In genomic region chr1:192516776-192517297, GRCh38 we compare ENCODE assay signal across 9 cellular contexts. TPM values are rescaled to one million over a fixed set of nuclear protein-coding genes. Genes with fewer than 3 reads are reported as not detected.
A peak's percentile ranks its signal among the peaks of the same experiment; 100 is the strongest.
DNase-seq lines count a peak whose midpoint lies in the region; ATAC-seq lines count a peak whose summit lies in the region.
"Had no signal": no experiment of that assay in that cellular context is flagged by ENCODE, and none has a peak within 500 bp of the region (broad histone marks: within the 10 kb centered on the region; RNA-seq: fewer than 3 reads in every experiment).

No MANE protein-coding gene starts in this region.

- no peak overlapping the region for H3K9ac ChIP-seq in neuronal stem cell (ENCODE audit: low read depth, low read length, poor library complexity)

- no peaks in the 10 kb centered on the region for H3K27me3 ChIP-seq in neuronal stem cell (ENCODE audit: control insufficient read depth in 3 of 3, insufficient read depth in 3 of 3, low read depth in 1 of 3, low read length in 3 of 3)

- H2BK12ac ChIP-seq in neuronal stem cell (ENCODE audit: low read length): no peak overlapping the region

- no peak overlapping the region for H3K4me3 ChIP-seq in neuronal stem cell (ENCODE audit: low read length in 2 of 2)
- H3K4me3 ChIP-seq: A549 had no signal

- DNase-seq in activated CD4-positive, CD25-positive, alpha-beta regulatory T cell (lab: John Stamatoyannopoulos, UW): no peak
- DNase-seq in RPMI7951 (ENCODE audit: low read depth) (peak; percentile 97), neuronal stem cell (ENCODE audit: low spot score) (no peak), HuH-7 (ENCODE audit: low spot score) (no peak), NCI-H1105 (lab: John Stamatoyannopoulos, UW) (no peak)
- DNase-seq in activated naive CD8-positive, alpha-beta T cell treated with anti-CD3 and anti-CD28 coated beads for 36 hours: peak; percentile 58

- WGBS in neuronal stem cell (ENCODE audit: extremely low coverage in 2 of 2, insufficient read length in 2 of 2, insufficient replicate concordance in 1 of 2), 2 donors: no CpG with 5 or more reads among the region's 11 CpGs

- no peaks in the 10 kb centered on the region for H3K36me3 Mint-ChIP-seq in activated naive CD8-positive, alpha-beta T cell treated with anti-CD3 and anti-CD28 coated beads for 36 hours

- peak overlapping the region; percentile 92 for H3K27ac Mint-ChIP-seq in activated naive CD8-positive, alpha-beta T cell treated with anti-CD3 and anti-CD28 coated beads for 36 hours

- no peak overlapping the region for H2BK120ac ChIP-seq in neuronal stem cell (ENCODE audit: low read depth, low read length)

- H3K18ac ChIP-seq in neuronal stem cell (ENCODE audit: low read length): no peak overlapping the region

- no peak overlapping the region for H3K4me2 ChIP-seq in neuronal stem cell (ENCODE audit: insufficient read depth, low read length, poor library complexity, severe bottlenecking)
- H3K4me2 ChIP-seq: A549 had no signal

- H3K23ac ChIP-seq in neuronal stem cell (ENCODE audit: low read depth, low read length, poor library complexity): no peak overlapping the region

- no peak overlapping the region for H3K4ac ChIP-seq in neuronal stem cell (ENCODE audit: low read length)

- no peaks in the 10 kb centered on the region for H3K27me3 Mint-ChIP-seq in activated naive CD8-positive, alpha-beta T cell treated with anti-CD3 and anti-CD28 coated beads for 36 hours

- H2AK5ac ChIP-seq in neuronal stem cell (ENCODE audit: low read depth, low read length): no peak overlapping the region

- H3K4me1 Mint-ChIP-seq in activated naive CD8-positive, alpha-beta T cell treated with anti-CD3 and anti-CD28 coated beads for 36 hours: peaks cover 59% of the 10 kb centered on the region

- no peaks in the 10 kb centered on the region for H3K36me3 ChIP-seq in neuronal stem cell (replicated peaks in 1 of 2; ENCODE audit: control insufficient read depth in 2 of 2, insufficient read depth in 2 of 2, low read length in 2 of 2)

- peaks cover 2 to 4% of the 10 kb centered on the region in 2 donors for H3K4me1 ChIP-seq in neuronal stem cell (ENCODE audit: control insufficient read depth in 2 of 2, insufficient read depth in 1 of 2, low read depth in 1 of 2, low read length in 2 of 2)
- H3K4me1 ChIP-seq: A549 had no signal

- H2AFZ ChIP-seq in neuronal stem cell (ENCODE audit: low read length): peak overlapping the region; percentile 35

- H3K9me3 ChIP-seq in neuronal stem cell (replicated peaks in 1 of 2; ENCODE audit: control insufficient read depth in 2 of 2, insufficient read depth in 1 of 2, low read depth in 1 of 2, low read length in 2 of 2): no peaks in the 10 kb centered on the region
- H3K9me3 ChIP-seq: A549 had no signal

- H3K27ac ChIP-seq in neuronal stem cell (replicated peaks; ENCODE audit: low read length): no peak overlapping the region
- H3K27ac ChIP-seq: A549 had no signal

- peak; percentile 89 to 90 for ATAC-seq in activated CD4-positive, CD25-positive, alpha-beta regulatory T cell treated with anti-CD3 and anti-CD28 coated beads, Interleukin-2, amount 50 U/mL, for 24 hours
- ATAC-seq in HG03039 (IDR thresholded peaks at IDR 0.05; ENCODE audit: unreplicated experiment): peak; percentile 96
- ATAC-seq: A549 had no signal

- no peak overlapping the region for H4K91ac ChIP-seq in neuronal stem cell (ENCODE audit: low read depth, low read length, poor library complexity)

- H3K14ac ChIP-seq in neuronal stem cell (ENCODE audit: low read length): no peak overlapping the region

- no peak overlapping the region for H2BK5ac ChIP-seq in neuronal stem cell (ENCODE audit: low read length)

- H3K9me3 Mint-ChIP-seq in activated naive CD8-positive, alpha-beta T cell treated with anti-CD3 and anti-CD28 coated beads for 36 hours: no peaks in the 10 kb centered on the region

- no peak overlapping the region for H2BK15ac ChIP-seq in neuronal stem cell (ENCODE audit: low read length)

- no peak overlapping the region for H4K8ac ChIP-seq in neuronal stem cell (ENCODE audit: low read depth, low read length)

- H3K79me1 ChIP-seq in neuronal stem cell (ENCODE audit: low read depth, low read length): no peaks in the 10 kb centered on the region

- peak overlapping the region; percentile 63 for H3K4me3 Mint-ChIP-seq in activated naive CD8-positive, alpha-beta T cell treated with anti-CD3 and anti-CD28 coated beads for 36 hours

RNA-seq across cellular contexts. Expression of gene RGS1, which starts 58.7 kb away (rescaled TPM):
- total RNA-seq in RPMI7951 (2014; rRNA removed; shearing (Covaris generic)): 53.3 and 62.4 TPM in 2 replicates
- total RNA-seq in activated naive CD8-positive, alpha-beta T cell treated with anti-CD3 and anti-CD28 coated beads for 36 hours: 1 to 10 TPM; 8.4 to 9.4 TPM
- not detected for polyA plus RNA-seq in neuronal stem cell (2013, experiment 1 of 2)
- polyA plus RNA-seq in neuronal stem cell (2013, experiment 2 of 2): not detected
- polyA plus RNA-seq: A549 had no signal

Comparison
In these comparisons a context has a peak if more than half of its experiments do, and no peak if none do; other contexts are left out.
1. DNase-seq: peak in RPMI7951 (single experiment) and activated naive CD8-positive, alpha-beta T cell treated with anti-CD3 and anti-CD28 coated beads for 36 hours (single experiment); none in activated CD4-positive, CD25-positive, alpha-beta regulatory T cell (0 of 4), neuronal stem cell (single experiment), HuH-7 (single experiment) and NCI-H1105 (single experiment).